In the genomic region with DNA sequence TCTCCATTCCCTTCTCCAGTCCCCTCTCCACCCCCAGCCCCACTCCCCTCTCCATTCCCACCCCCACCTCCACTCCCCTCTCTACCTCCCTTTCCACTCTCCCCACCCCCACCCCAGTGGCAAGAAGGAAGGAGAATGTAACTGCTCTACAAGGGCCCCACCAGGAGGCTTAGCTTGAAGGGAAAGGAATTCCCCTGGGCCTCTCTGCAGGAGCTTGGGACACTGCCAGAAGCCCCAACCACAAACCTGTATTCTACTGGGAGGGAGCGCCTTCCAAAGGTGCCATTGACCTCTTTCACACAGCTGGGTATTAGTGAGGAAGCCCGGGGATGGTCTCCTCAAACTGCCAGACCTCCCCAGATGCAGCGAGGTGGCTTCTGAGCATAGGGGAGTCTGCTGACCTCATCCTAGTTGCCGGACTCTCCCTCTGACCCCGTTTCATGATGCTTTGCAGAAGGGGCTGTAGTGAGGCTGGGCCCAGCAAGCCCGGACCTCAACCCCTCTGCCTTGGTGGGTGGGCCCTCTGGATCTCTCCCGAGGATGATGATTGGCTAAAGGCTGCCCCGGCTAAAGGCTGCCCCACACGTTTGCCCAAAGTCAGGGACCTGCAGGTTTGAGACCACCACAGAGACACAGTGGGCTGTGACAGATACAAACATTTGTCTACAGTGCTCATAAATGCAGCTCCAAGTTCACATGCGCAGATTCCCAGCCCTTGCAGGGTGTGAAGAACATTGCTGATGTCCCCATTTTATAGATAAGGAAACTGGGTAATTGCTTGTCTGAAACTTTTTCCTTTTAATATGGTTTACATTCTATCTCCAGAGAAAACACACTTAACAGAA, we compare ENCODE assay signal across 8 cellular contexts. TPM values are rescaled to one million over a fixed set of nuclear protein-coding genes. Genes with fewer than 3 reads are reported as not detected.
DNase-seq lines count a peak whose midpoint lies in the region; ATAC-seq and TF ChIP-seq lines count a peak whose summit lies in the region.

No MANE protein-coding gene starts in this region.

- H3K27me3 ChIP-seq in CD4-positive, CD25-positive, alpha-beta regulatory T cell (ENCODE audit: control insufficient read depth, insufficient read depth, low read length) = no peaks in the 10 kb centered on the region
- H3K27me3 ChIP-seq in muscle layer of colon (ENCODE audit: control insufficient read depth in 1 of 2, insufficient read depth in 2 of 2, low read length in 2 of 2) = no peaks in the 10 kb centered on the region

- no peak for TF ChIP-seq POLR2A in GM18505 (IDR thresholded peaks at IDR 0.05; ENCODE audit: borderline replicate concordance, extremely low read depth, insufficient read depth, insufficient read length)

- no peaks in the 10 kb centered on the region for H3K9me3 ChIP-seq in CD4-positive, CD25-positive, alpha-beta regulatory T cell (ENCODE audit: control insufficient read depth in 2 of 2, low read length in 2 of 2)
- no peaks in the 10 kb centered on the region for H3K9me3 ChIP-seq in muscle layer of colon (ENCODE audit: low read length)

- DNase-seq in CD4-positive, CD25-positive, alpha-beta regulatory T cell = no peak
- no peak for DNase-seq in central memory CD8-positive, alpha-beta T cell (ENCODE audit: low spot score in 2 of 2)
- DNase-seq in left lobe of liver (ENCODE audit: low spot score) = no peak

- H3K27ac ChIP-seq in CD4-positive, CD25-positive, alpha-beta regulatory T cell (ENCODE audit: insufficient read depth, low read length, poor library complexity, severe bottlenecking) = no peak overlapping the region
- peak overlapping the region; percentile 41 for H3K27ac ChIP-seq in muscle layer of colon (ENCODE audit: low read depth, low read length)

- H3K4me3 ChIP-seq in CD4-positive, CD25-positive, alpha-beta regulatory T cell (ENCODE audit: low read depth, low read length) = no peak overlapping the region
- H3K4me3 ChIP-seq in muscle layer of colon (ENCODE audit: low read depth in 1 of 2, low read length in 2 of 2) = peak overlapping the region in 1 of 2 donors; percentile 95

- H3K36me3 ChIP-seq in CD4-positive, CD25-positive, alpha-beta regulatory T cell (ENCODE audit: control insufficient read depth, insufficient read depth, low read length) = no peaks in the 10 kb centered on the region
- peaks cover 16% of the 10 kb centered on the region for H3K36me3 ChIP-seq in muscle layer of colon (ENCODE audit: insufficient read depth, low read length)

- peak; percentile 24; the same call in 1 of the 2 replicates for TF ChIP-seq RAD21 in Ishikawa (IDR thresholded peaks at IDR 0.05; ENCODE audit: low read depth)

- H3K4me1 ChIP-seq in CD4-positive, CD25-positive, alpha-beta regulatory T cell (ENCODE audit: control insufficient read depth, insufficient read depth, low read length, poor library complexity, severe bottlenecking) = peaks cover 10% of the 10 kb centered on the region
- H3K4me1 ChIP-seq in muscle layer of colon (ENCODE audit: insufficient read depth, low read length) = peaks cover 61% of the 10 kb centered on the region

- H3K4me3 Mint-ChIP-seq in CD4-positive, CD25-positive, alpha-beta regulatory T cell = peak overlapping the region in 2 of 4 donors; percentile 9 to 50
- peak overlapping the region; percentile 27 for H3K4me3 Mint-ChIP-seq in central memory CD8-positive, alpha-beta T cell

- TF ChIP-seq EP300 in Ishikawa (IDR thresholded peaks at IDR 0.05; ENCODE audit: borderline replicate concordance) = 0 out of 2 replicates have a peak, but pooled peaks have one; percentile 18

- ATAC-seq in CD4-positive, CD25-positive, alpha-beta regulatory T cell (ENCODE audit: low read depth in 2 of 2) = no peak
- ATAC-seq in central memory CD8-positive, alpha-beta T cell (replicated peaks; ENCODE audit: extremely low read depth, poor library complexity, severe bottlenecking) = no peak
- ATAC-seq in GM18517 (IDR thresholded peaks at IDR 0.05; ENCODE audit: unreplicated experiment) (no peak), HG03521 (IDR thresholded peaks at IDR 0.05; ENCODE audit: unreplicated experiment) (no peak), GM18505 (IDR thresholded peaks at IDR 0.05; ENCODE audit: unreplicated experiment) (no peak), left lobe of liver (no peak)

- no peaks in the 10 kb centered on the region for H3K9me3 Mint-ChIP-seq in CD4-positive, CD25-positive, alpha-beta regulatory T cell
- no peaks in the 10 kb centered on the region for H3K9me3 Mint-ChIP-seq in central memory CD8-positive, alpha-beta T cell

- H3K36me3 Mint-ChIP-seq in CD4-positive, CD25-positive, alpha-beta regulatory T cell = no peaks in the 10 kb centered on the region
- no peaks in the 10 kb centered on the region for H3K36me3 Mint-ChIP-seq in central memory CD8-positive, alpha-beta T cell (ENCODE audit: insufficient read depth)

- peak overlapping the region in 2 of 3 donors; percentile 55 to 56 for H3K27ac Mint-ChIP-seq in CD4-positive, CD25-positive, alpha-beta regulatory T cell
- H3K27ac Mint-ChIP-seq in central memory CD8-positive, alpha-beta T cell (ENCODE audit: low read depth) = no peak overlapping the region

- peaks cover 0 to 17% (median 0%) of the 10 kb centered on the region in 4 donors for H3K4me1 Mint-ChIP-seq in CD4-positive, CD25-positive, alpha-beta regulatory T cell
- H3K4me1 Mint-ChIP-seq in central memory CD8-positive, alpha-beta T cell = peaks cover 5% of the 10 kb centered on the region

- peaks cover 5% of the 10 kb centered on the region for H3K27me3 Mint-ChIP-seq in CD4-positive, CD25-positive, alpha-beta regulatory T cell
- no peaks in the 10 kb centered on the region for H3K27me3 Mint-ChIP-seq in central memory CD8-positive, alpha-beta T cell

- peak overlapping the region; percentile 10 for H3K9ac ChIP-seq in muscle layer of colon (ENCODE audit: low read length)

TF ChIP-seq in Ishikawa, 13 proteins besides CTCF, POLR2A, EP300 and RAD21:
- TF ChIP-seq NFIC (IDR thresholded peaks at IDR 0.05) (peak; percentile 84), FOXM1 (IDR thresholded peaks at IDR 0.05; ENCODE audit: borderline replicate concordance, low read depth) (no peak), TEAD4 (IDR thresholded peaks at IDR 0.05) (peak; percentile 36; the same call in 1 of the 2 replicates)

RNA-seq across cellular contexts. Expression of a gene that starts 2.9 kb away (rescaled TPM):
- total RNA-seq in CD4-positive, CD25-positive, alpha-beta regulatory T cell = 0.44 TPM
- not detected for polyA plus RNA-seq in CD4-positive, CD25-positive, alpha-beta regulatory T cell
- 6.8 TPM for total RNA-seq in left lobe of liver

RNA-seq across cellular contexts. Expression of a gene that starts 16.1 kb away (rescaled TPM):
- 1.3 TPM for total RNA-seq in CD4-positive, CD25-positive, alpha-beta regulatory T cell
- polyA plus RNA-seq in CD4-positive, CD25-positive, alpha-beta regulatory T cell = under 1 TPM in 3 of 4 donors, not detected in 1; 0.37 to 0.67 (median 0.39) TPM
- total RNA-seq in left lobe of liver = 25.0 TPM

RNA-seq across cellular contexts. Expression of a gene that starts 25.0 kb away (rescaled TPM):
- total RNA-seq in CD4-positive, CD25-positive, alpha-beta regulatory T cell = 10.7 TPM
- polyA plus RNA-seq in CD4-positive, CD25-positive, alpha-beta regulatory T cell = 10 to 100 TPM; 19.8 to 30.0 (median 25.6) TPM
- total RNA-seq in left lobe of liver = 12.9 TPM

Comparison
In these comparisons a context has a peak if more than half of its experiments do, and no peak if none do; other contexts are left out.
1. RNA of a gene that starts 16.1 kb away (total RNA-seq): 25.0 TPM in left lobe of liver (single experiment); 1.3 TPM in CD4-positive, CD25-positive, alpha-beta regulatory T cell (single experiment); every median in the first group is over 10 times any median in the second.